ENCODE assay signal across 21 cellular contexts in the genomic region with DNA sequence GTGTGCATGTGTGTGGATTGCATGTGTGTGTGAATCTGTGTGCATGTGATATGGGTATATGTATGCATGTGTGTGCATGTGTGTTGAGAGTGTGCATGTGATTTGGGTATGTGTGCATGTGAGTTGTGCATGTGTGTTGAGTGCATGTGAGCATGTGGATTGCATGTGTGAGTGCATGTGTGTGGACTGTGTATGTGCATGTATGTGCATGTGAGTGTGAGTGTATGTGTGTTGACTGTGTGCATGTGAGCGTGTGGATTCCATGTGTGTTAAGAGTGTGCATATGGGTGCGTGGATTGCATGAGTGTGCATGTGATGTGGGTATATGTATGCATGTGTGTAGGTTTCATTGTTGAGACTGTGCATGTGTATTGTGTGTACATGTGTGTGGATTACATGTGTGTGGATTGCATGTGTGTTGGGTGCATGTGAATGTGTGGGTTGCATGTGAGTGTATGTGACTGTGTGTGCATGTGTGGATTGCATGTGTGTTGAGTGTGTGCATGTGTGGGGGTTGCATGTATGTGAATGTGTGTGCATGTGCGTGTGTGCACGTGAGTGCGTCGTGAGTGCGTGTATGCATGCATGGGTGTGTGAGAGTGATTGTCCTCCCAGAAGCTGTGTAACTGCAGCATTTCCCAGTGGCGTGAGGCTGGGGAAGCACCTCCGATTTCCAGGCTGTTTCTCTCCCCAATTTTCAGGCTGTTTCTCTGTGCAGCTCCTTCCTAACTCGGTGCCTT. TPM values are rescaled to one million over a fixed set of nuclear protein-coding genes. Genes with fewer than 3 reads are reported as not detected.
"Had no signal": no experiment of that assay in that cellular context is flagged by ENCODE, and none has a peak within 500 bp of the region (broad histone marks: within the 10 kb centered on the region; RNA-seq: fewer than 3 reads in every experiment).

No MANE protein-coding gene starts in this region.

- H3K4me3 ChIP-seq: body of pancreas, dorsolateral prefrontal cortex, hepatocyte, tibial artery had no signal

- H3K27me3 ChIP-seq: body of pancreas, hepatocyte, tibial artery had no signal

- ATAC-seq: body of pancreas; naive thymus-derived CD4-positive, alpha-beta T cell had no signal

- H3K4me2 ChIP-seq: hepatocyte had no signal

- DNase-seq: activated CD4-positive, alpha-beta T cell treated with anti-CD3 and anti-CD28 coated beads, Interleukin-2, amount 50 U/mL, for 4 hours; activated naive CD4-positive, alpha-beta T cell; activated naive CD8-positive, alpha-beta T cell treated with anti-CD3 and anti-CD28 coated beads, Interleukin-2, amount 10 ng/mL, durations not matched to agents 7 days and 5 days; activated T-cell treated with anti-CD3 and anti-CD28 coated beads for 4 hours; body of pancreas; caudate nucleus; foreskin fibroblast; naive thymus-derived CD4-positive, alpha-beta T cell; stimulated activated naive CD4-positive, alpha-beta T cell; substantia nigra; SW 1271; T-helper 2 cell had no signal

- H3K27ac Mint-ChIP-seq: activated naive CD8-positive, alpha-beta T cell treated with anti-CD3 and anti-CD28 coated beads, Interleukin-2, amount 10 ng/mL, durations not matched to agents 7 days and 5 days; activated T-helper 1 cell treated with anti-CD3 and anti-CD28 coated beads, Interleukin-12 subunit alpha, Interleukin-12 subunit beta, Interleukin-2, Interleukin-4 antibody, amounts not matched to agents 30 ng/mL and 10 ng/mL and 1 ng/mL, durations not matched to agents 14 hours and 24 hours and 36 hours; memory B cell had no signal

- H3K4me1 ChIP-seq: parathyroid adenoma had no signal

- FAIRE-seq: colon, TTC549 had no signal

- H3K36me3 Mint-ChIP-seq: activated naive CD8-positive, alpha-beta T cell treated with anti-CD3 and anti-CD28 coated beads, Interleukin-2, amount 10 ng/mL, durations not matched to agents 7 days and 5 days; memory B cell; naive thymus-derived CD4-positive, alpha-beta T cell had no signal

- H3K9me3 ChIP-seq: body of pancreas, tibial artery had no signal

- H3K9ac ChIP-seq: parathyroid adenoma had no signal

- H2AFZ ChIP-seq: hepatocyte, parathyroid adenoma had no signal

- H3K9me3 Mint-ChIP-seq: activated T-helper 1 cell treated with anti-CD3 and anti-CD28 coated beads, Interleukin-12 subunit alpha, Interleukin-12 subunit beta, Interleukin-2, Interleukin-4 antibody, amounts not matched to agents 30 ng/mL and 10 ng/mL and 1 ng/mL, durations not matched to agents 14 hours and 24 hours and 36 hours; memory B cell had no signal

- H3K79me2 ChIP-seq: hepatocyte, parathyroid adenoma had no signal

- H3K27ac ChIP-seq: body of pancreas, dorsolateral prefrontal cortex, epithelial cell of prostate, hepatocyte, parathyroid adenoma, tibial artery had no signal

RNA-seq across cellular contexts. Expression of gene C1QTNF1, which starts 19.4 kb away (rescaled TPM):
- total RNA-seq: activated naive CD8-positive, alpha-beta T cell treated with anti-CD3 and anti-CD28 coated beads, Interleukin-2, amount 10 ng/mL, durations not matched to agents 7 days and 5 days; activated T-helper 1 cell treated with anti-CD3 and anti-CD28 coated beads, Interleukin-12 subunit alpha, Interleukin-12 subunit beta, Interleukin-2, Interleukin-4 antibody, amounts not matched to agents 30 ng/mL and 10 ng/mL and 1 ng/mL, durations not matched to agents 14 hours and 24 hours and 36 hours had no signal
- polyA plus RNA-seq: naive thymus-derived CD4-positive, alpha-beta T cell had no signal
